ENCODE assay signal across 23 cellular contexts in genomic region chr7:121777672-121778071, GRCh38.
DNase-seq lines count a peak whose midpoint lies in the region; ATAC-seq and TF ChIP-seq lines count a peak whose summit lies in the region.
"Had no signal": no experiment of that assay in that cellular context is flagged by ENCODE, and none has a peak within 500 bp of the region (broad histone marks: within the 10 kb centered on the region; RNA-seq: fewer than 3 reads in every experiment).

No MANE protein-coding gene starts in this region.

- DNase-seq in GM23338 (ENCODE audit: low spot score) (peak; percentile 50), WTC11 (ENCODE audit: low spot score) (no peak), iPS-NIHi11 (ENCODE audit: low spot score) (peak; percentile 28), retina (no peak), iPS-NIHi7 (ENCODE audit: extremely low spot score) (no peak), nucleus accumbens (lab: John Stamatoyannopoulos, UW) (no peak)
- DNase-seq: 8988T; ACHN; AML-193; BE2C; CD4-positive, alpha-beta T cell; CD8-positive, alpha-beta memory T cell; DMS 273 treated with DMSO at 0.1 percent for 48 hours; DMS79; EL; GDM1; GOT3; H7 had no signal

- peaks cover 4% of the 10 kb centered on the region; the same call in 1 of the 2 replicates for H3K9me2 ChIP-seq in GM23338 (ENCODE audit: insufficient read depth)

- H3K4me3 ChIP-seq in GM23338, result no peak overlapping the region
- H3K4me3 ChIP-seq: A549; BLaER1 treated with 17β-estradiol and CSF1 and Interleukin-3, amounts not matched to agents 10 nM and 100 nM; GM12878 had no signal

- H3K9me3 Mint-ChIP-seq in GM23338 (no peaks in the 10 kb centered on the region), WTC11 (no peaks in the 10 kb centered on the region)
- H3K9me3 Mint-ChIP-seq: CD4-positive, alpha-beta T cell had no signal

- no peaks in the 10 kb centered on the region for H4K20me1 ChIP-seq in GM23338 (replicated peaks; ENCODE audit: insufficient read depth)
- H4K20me1 ChIP-seq: BLaER1 treated with 17β-estradiol and CSF1 and Interleukin-3, amounts not matched to agents 10 nM and 100 nM had no signal

- H3K4me2 ChIP-seq in GM23338, result no peak overlapping the region
- H3K4me2 ChIP-seq: A549; BLaER1 treated with 17β-estradiol and CSF1 and Interleukin-3, amounts not matched to agents 10 nM and 100 nM had no signal

- H3K4me3 Mint-ChIP-seq in GM23338 (no peak overlapping the region), WTC11 (no peak overlapping the region)
- H3K4me3 Mint-ChIP-seq: CD14-positive monocyte; CD4-positive, alpha-beta T cell; CD8-positive, alpha-beta memory T cell had no signal

- peaks cover 6% of the 10 kb centered on the region for H3K27me3 Mint-ChIP-seq in GM23338 (ENCODE audit: insufficient read depth, low read depth, poor library complexity)
- H3K27me3 Mint-ChIP-seq in WTC11 (ENCODE audit: low read depth), result no peaks in the 10 kb centered on the region
- H3K27me3 Mint-ChIP-seq: CD4-positive, alpha-beta T cell; CD8-positive, alpha-beta memory T cell had no signal

- H3K4me1 Mint-ChIP-seq in GM23338 (peaks cover 14% of the 10 kb centered on the region), WTC11 (peaks cover 17% of the 10 kb centered on the region)
- H3K4me1 Mint-ChIP-seq: CD14-positive monocyte; CD8-positive, alpha-beta memory T cell had no signal

- peak; percentile 76 for ATAC-seq in GM23338
- ATAC-seq in WTC11, result peak; percentile 77
- ATAC-seq: A549, GM12878, HCT116 had no signal

- H3K27me3 ChIP-seq in GM23338 (ENCODE audit: insufficient read depth), result no peaks in the 10 kb centered on the region
- H3K27me3 ChIP-seq: BE2C; BLaER1 treated with 17β-estradiol and CSF1 and Interleukin-3, amounts not matched to agents 10 nM and 100 nM had no signal

- H2AFZ ChIP-seq in GM23338, result 0 out of 2 replicates have a peak overlapping the region, but pooled peaks have one; percentile 1

- no peak overlapping the region for H3K27ac ChIP-seq in GM23338 (ENCODE audit: low read depth)
- H3K27ac ChIP-seq: A549; BLaER1 treated with 17β-estradiol and CSF1 and Interleukin-3, amounts not matched to agents 10 nM and 100 nM had no signal

- POLR2A ChIA-PET in WTC11 (lab: Charles Lee), result interaction anchor here (1.0 kb wide), 1 partner anchor 96 kb away, joined by 3 read pairs; the partner anchor contains the start of gene PTPRZ1

- H3F3A ChIP-seq in GM23338 (replicated peaks; ENCODE audit: low read depth), result no peaks in the 10 kb centered on the region

- H3K36me3 ChIP-seq in GM23338 (ENCODE audit: insufficient read depth), result no peaks in the 10 kb centered on the region
- H3K36me3 ChIP-seq: BE2C; BLaER1 treated with 17β-estradiol and CSF1 and Interleukin-3, amounts not matched to agents 10 nM and 100 nM had no signal

- H3K79me2 ChIP-seq in GM23338 (replicated peaks; ENCODE audit: insufficient read depth), result no peaks in the 10 kb centered on the region

- H3K36me3 Mint-ChIP-seq in GM23338 (ENCODE audit: low read depth), result no peaks in the 10 kb centered on the region
- H3K36me3 Mint-ChIP-seq in WTC11, result no peaks in the 10 kb centered on the region
- H3K36me3 Mint-ChIP-seq: CD14-positive monocyte; CD8-positive, alpha-beta memory T cell had no signal

- TF ChIP-seq CTCF in GM23338 (conservative IDR thresholded peaks at IDR 0.05; ENCODE audit: low read depth in 2 of 2) (no peak), WTC11 (IDR thresholded peaks at IDR 0.05) (no peak)

- CTCF ChIA-PET in WTC11 (lab: Charles Lee), result interaction anchor here (1.1 kb wide), 1 partner anchor 217 kb away, joined by 4 read pairs; no protein-coding TSS in a partner anchor

- peaks cover 7% of the 10 kb centered on the region; the same call in 1 of the 2 replicates for H3K4me1 ChIP-seq in GM23338 (ENCODE audit: insufficient read depth)
- H3K4me1 ChIP-seq: A549; BE2C; BLaER1 treated with 17β-estradiol and CSF1 and Interleukin-3, amounts not matched to agents 10 nM and 100 nM had no signal

- H3K27ac Mint-ChIP-seq in GM23338, result peak overlapping the region; percentile 9; the same call in 1 of the 2 replicates
- peak overlapping the region; percentile 75 for H3K27ac Mint-ChIP-seq in WTC11
- H3K27ac Mint-ChIP-seq: CD14-positive monocyte; CD4-positive, alpha-beta T cell; CD8-positive, alpha-beta memory T cell had no signal

TF ChIP-seq in GM23338, 12 proteins besides CTCF, POLR2A, EP300 and RAD21 (continues in another document):
- TF ChIP-seq EZH2 (IDR thresholded peaks at IDR 0.05; ENCODE audit: low read depth, unreplicated experiment) (no peak), JUNB (IDR thresholded peaks at IDR 0.05; ENCODE audit: unreplicated experiment) (no peak), EZH2phosphoT487 (IDR thresholded peaks at IDR 0.05; ENCODE audit: unreplicated experiment) (no peak), REST (IDR thresholded peaks at IDR 0.05; ENCODE audit: unreplicated experiment) (no peak), CREB1 (CRISPR knock-in tag; IDR thresholded peaks at IDR 0.05; ENCODE audit: low read depth) (no peak), ETS1 (IDR thresholded peaks at IDR 0.05) (no peak)

TF ChIP-seq in WTC11, 78 proteins besides CTCF, POLR2A, EP300 and RAD21:
- no peak for TF ChIP-seq ETV6 (CRISPR knock-in tag; IDR thresholded peaks at IDR 0.05)
- no peak for TF ChIP-seq ESRRA (CRISPR knock-in tag; IDR thresholded peaks at IDR 0.05; ENCODE audit: borderline replicate concordance)

Comparison
In these comparisons a context has a peak if more than half of its experiments do, and no peak if none do; other contexts are left out.
1. DNase-seq: peak in GM23338 (single experiment) and iPS-NIHi11 (single experiment); none in WTC11 (single experiment), retina (single experiment), iPS-NIHi7 (single experiment) and nucleus accumbens (0 of 56).